17 cellular contexts compared by ENCODE assay signal in genomic region chr11:73034777-73035176, GRCh38.
A peak's percentile ranks its signal among the peaks of the same experiment; 100 is the strongest.
DNase-seq lines count a peak whose midpoint lies in the region; ATAC-seq and TF ChIP-seq lines count a peak whose summit lies in the region.
"Had no signal": no experiment of that assay in that cellular context is flagged by ENCODE, and none has a peak within 500 bp of the region (broad histone marks: within the 10 kb centered on the region; RNA-seq: fewer than 3 reads in every experiment).

No MANE protein-coding gene starts in this region.

- H3K23ac ChIP-seq in mesendoderm (ENCODE audit: low read length): no peak overlapping the region

- no peak overlapping the region for H3K18ac ChIP-seq in mesendoderm (ENCODE audit: low read length)

- intact Hi-C loops in activated T-helper 1 cell treated with anti-CD3 and anti-CD28 coated beads, Interleukin-12 subunit alpha, Interleukin-12 subunit beta, Interleukin-2, Interleukin-4 antibody, amounts not matched to agents 30 ng/mL and 10 ng/mL and 1 ng/mL, durations not matched to agents 14 hours and 24 hours and 36 hours (cut with micrococcal nuclease): loop anchor here (1.0 to 10.0 kb wide), 6 partner anchors 14 to 960 kb away; partner anchors contain the start of gene FCHSD2
- intact Hi-C loops in mucosa of descending colon (cut with DNase I, micrococcal nuclease): no loop called here

- H3K9me3 ChIP-seq in DND-41 (ENCODE audit: insufficient read depth, low read length, severe bottlenecking) (no peaks in the 10 kb centered on the region), mucosa of descending colon (no peaks in the 10 kb centered on the region)
- H3K9me3 ChIP-seq: gastroesophageal sphincter had no signal

- no peak for DNase-seq in T-helper 1 cell
- DNase-seq in DND-41: no peak
- DNase-seq in activated T-helper 1 cell treated with anti-CD3 and anti-CD28 coated beads, Interleukin-12 subunit alpha, Interleukin-12 subunit beta, Interleukin-2, Interleukin-4 antibody, amounts not matched to agents 30 ng/mL and 10 ng/mL and 1 ng/mL, durations not matched to agents 14 hours and 24 hours and 36 hours (ENCODE audit: low spot score): no peak
- no peak for DNase-seq in mucosa of descending colon
- DNase-seq in ecto neural progenitor cell (ENCODE audit: low spot score): no peak
- no peak for DNase-seq in mesendoderm
- DNase-seq in inferior parietal cortex (ENCODE audit: extremely low spot score): no peak
- DNase-seq: anterior cingulate cortex; NCI-H446; SIG-M5; stimulated activated CD4-positive, alpha-beta T cell treated with anti-CD3 and anti-CD28 coated beads, Interleukin-4, amount 100 ng/mL, for 1 hour; trophoblast cell had no signal

- no peaks in the 10 kb centered on the region for H3K27me3 ChIP-seq in DND-41 (ENCODE audit: insufficient read depth, low read length, poor library complexity)
- no peaks in the 10 kb centered on the region for H3K27me3 ChIP-seq in mesendoderm (ENCODE audit: insufficient read depth, low read length, poor library complexity)
- H3K27me3 ChIP-seq: gastroesophageal sphincter had no signal

- no peak overlapping the region for H2AK5ac ChIP-seq in mesendoderm (ENCODE audit: low read length)

- H3K4me2 ChIP-seq in DND-41 (ENCODE audit: insufficient read depth, low read length) (peak overlapping the region; percentile 52), mesendoderm (ENCODE audit: low read length) (no peak overlapping the region)

- no peak overlapping the region for H3K4ac ChIP-seq in mesendoderm (ENCODE audit: low read depth, low read length)

- H3K4me1 ChIP-seq in DND-41 (ENCODE audit: insufficient read depth, low read length): peaks cover 31% of the 10 kb centered on the region
- H3K4me1 ChIP-seq in mucosa of descending colon (ENCODE audit: low read depth): no peaks in the 10 kb centered on the region
- H3K4me1 ChIP-seq in mesendoderm (ENCODE audit: control insufficient read depth, low read depth, low read length): no peaks in the 10 kb centered on the region
- H3K4me1 ChIP-seq: gastroesophageal sphincter had no signal

- H3K4me3 Mint-ChIP-seq in T-helper 1 cell treated with Interleukin-12 subunit alpha and Interleukin-12 subunit beta and Interleukin-4 antibody, amounts not matched to agents 30 μg/mL and 1 μg/mL, for 36 hours: peak overlapping the region; percentile 50
- H3K4me3 Mint-ChIP-seq in activated T-helper 1 cell treated with anti-CD3 and anti-CD28 coated beads, Interleukin-12 subunit alpha, Interleukin-12 subunit beta, Interleukin-2, Interleukin-4 antibody, amounts not matched to agents 30 ng/mL and 10 ng/mL and 1 ng/mL, durations not matched to agents 14 hours and 24 hours and 36 hours: peak overlapping the region; percentile 45
- H3K4me3 Mint-ChIP-seq: mesothelial cell of epicardium had no signal

- H2BK5ac ChIP-seq in mesendoderm (ENCODE audit: low read length): no peak overlapping the region

- no peak overlapping the region for H2AFZ ChIP-seq in DND-41 (ENCODE audit: low read depth, low read length)

- no peak overlapping the region for H2BK120ac ChIP-seq in mesendoderm (ENCODE audit: low read depth, low read length)

- H3K9ac ChIP-seq in DND-41 (ENCODE audit: low read depth, low read length) (0 out of 2 replicates have a peak overlapping the region, but pooled peaks have one; percentile 11), mesendoderm (ENCODE audit: low read length) (no peak overlapping the region)

- H3K36me3 ChIP-seq in DND-41 (ENCODE audit: insufficient read depth, low read length) (no peaks in the 10 kb centered on the region; the same call in 1 of the 2 replicates), mucosa of descending colon (ENCODE audit: low read depth) (no peaks in the 10 kb centered on the region), mesendoderm (ENCODE audit: control insufficient read depth, insufficient read depth, low read length) (no peaks in the 10 kb centered on the region)
- H3K36me3 ChIP-seq: gastroesophageal sphincter had no signal

- H4K20me1 ChIP-seq in DND-41 (ENCODE audit: insufficient read depth, low read length): no peaks in the 10 kb centered on the region; the same call in 1 of the 2 replicates

- H3K79me1 ChIP-seq in mesendoderm (ENCODE audit: low read length): no peaks in the 10 kb centered on the region

- peaks cover 25% of the 10 kb centered on the region for H3K4me1 Mint-ChIP-seq in T-helper 1 cell treated with Interleukin-12 subunit alpha and Interleukin-12 subunit beta and Interleukin-4 antibody, amounts not matched to agents 30 μg/mL and 1 μg/mL, for 36 hours (ENCODE audit: low read depth)
- H3K4me1 Mint-ChIP-seq in activated T-helper 1 cell treated with anti-CD3 and anti-CD28 coated beads, Interleukin-12 subunit alpha, Interleukin-12 subunit beta, Interleukin-2, Interleukin-4 antibody, amounts not matched to agents 30 ng/mL and 10 ng/mL and 1 ng/mL, durations not matched to agents 14 hours and 24 hours and 36 hours (ENCODE audit: low read depth): peaks cover 21% of the 10 kb centered on the region
- H3K4me1 Mint-ChIP-seq: mesothelial cell of epicardium had no signal

- H4K5ac ChIP-seq in mesendoderm (ENCODE audit: low read length): no peak overlapping the region

- no peak for TF ChIP-seq CTCF in DND-41 (IDR thresholded peaks at IDR 0.05; ENCODE audit: borderline replicate concordance, extremely low read depth, low read length, poor library complexity, severe bottlenecking)
- TF ChIP-seq CTCF in mucosa of descending colon (IDR thresholded peaks at IDR 0.05): no peak

- H3K27ac Mint-ChIP-seq in T-helper 1 cell treated with Interleukin-12 subunit alpha and Interleukin-12 subunit beta and Interleukin-4 antibody, amounts not matched to agents 30 μg/mL and 1 μg/mL, for 36 hours: peak overlapping the region; percentile 80
- H3K27ac Mint-ChIP-seq in activated T-helper 1 cell treated with anti-CD3 and anti-CD28 coated beads, Interleukin-12 subunit alpha, Interleukin-12 subunit beta, Interleukin-2, Interleukin-4 antibody, amounts not matched to agents 30 ng/mL and 10 ng/mL and 1 ng/mL, durations not matched to agents 14 hours and 24 hours and 36 hours: peak overlapping the region; percentile 83

- H3K4me3 ChIP-seq in DND-41 (ENCODE audit: low read depth in 1 of 2, low read length in 2 of 2): no peak overlapping the region
- no peak overlapping the region for H3K4me3 ChIP-seq in mucosa of descending colon
- no peak overlapping the region for H3K4me3 ChIP-seq in mesendoderm (ENCODE audit: low read length)
- H3K4me3 ChIP-seq: gastroesophageal sphincter had no signal

- no peak overlapping the region for H4K8ac ChIP-seq in mesendoderm (ENCODE audit: low read depth, low read length)

- H2BK15ac ChIP-seq in mesendoderm (replicated peaks; ENCODE audit: low read depth): no peak overlapping the region

- H3K36me3 Mint-ChIP-seq in T-helper 1 cell treated with Interleukin-12 subunit alpha and Interleukin-12 subunit beta and Interleukin-4 antibody, amounts not matched to agents 30 μg/mL and 1 μg/mL, for 36 hours (ENCODE audit: low read depth): peaks cover 24% of the 10 kb centered on the region
- peaks cover 16% of the 10 kb centered on the region for H3K36me3 Mint-ChIP-seq in activated T-helper 1 cell treated with anti-CD3 and anti-CD28 coated beads, Interleukin-12 subunit alpha, Interleukin-12 subunit beta, Interleukin-2, Interleukin-4 antibody, amounts not matched to agents 30 ng/mL and 10 ng/mL and 1 ng/mL, durations not matched to agents 14 hours and 24 hours and 36 hours (ENCODE audit: low read depth)

- ATAC-seq in DND-41 (ENCODE audit: insufficient read depth, low read depth) (peak; percentile 36), mucosa of descending colon (peak; percentile 73)
- ATAC-seq: gastroesophageal sphincter, sciatic nerve had no signal

- H3K27ac ChIP-seq in DND-41 (ENCODE audit: low read length): peak overlapping the region; percentile 52
- H3K27ac ChIP-seq in mesendoderm (ENCODE audit: low read depth, low read length): no peak overlapping the region
- H3K27ac ChIP-seq: epithelial cell of prostate, gastroesophageal sphincter had no signal

- WGBS in mesendoderm (ENCODE audit: extremely low coverage, insufficient coverage, low lambda C conversion rate): no CpG with 5 or more reads among the region's 1 CpG

- peaks cover 8% of the 10 kb centered on the region for H3K9me3 Mint-ChIP-seq in T-helper 1 cell treated with Interleukin-12 subunit alpha and Interleukin-12 subunit beta and Interleukin-4 antibody, amounts not matched to agents 30 μg/mL and 1 μg/mL, for 36 hours
- H3K9me3 Mint-ChIP-seq in activated T-helper 1 cell treated with anti-CD3 and anti-CD28 coated beads, Interleukin-12 subunit alpha, Interleukin-12 subunit beta, Interleukin-2, Interleukin-4 antibody, amounts not matched to agents 30 ng/mL and 10 ng/mL and 1 ng/mL, durations not matched to agents 14 hours and 24 hours and 36 hours: peaks cover 4% of the 10 kb centered on the region

- H3K27me3 Mint-ChIP-seq in T-helper 1 cell treated with Interleukin-12 subunit alpha and Interleukin-12 subunit beta and Interleukin-4 antibody, amounts not matched to agents 30 μg/mL and 1 μg/mL, for 36 hours (ENCODE audit: low read depth): no peaks in the 10 kb centered on the region
- no peaks in the 10 kb centered on the region for H3K27me3 Mint-ChIP-seq in activated T-helper 1 cell treated with anti-CD3 and anti-CD28 coated beads, Interleukin-12 subunit alpha, Interleukin-12 subunit beta, Interleukin-2, Interleukin-4 antibody, amounts not matched to agents 30 ng/mL and 10 ng/mL and 1 ng/mL, durations not matched to agents 14 hours and 24 hours and 36 hours (ENCODE audit: insufficient read depth)

- H3K79me2 ChIP-seq in DND-41 (ENCODE audit: insufficient read depth, low read length) (0 out of 2 replicates have a peak, but pooled peaks cover 6% of the 10 kb centered on the region), mesendoderm (ENCODE audit: control insufficient read depth, insufficient read depth, low read length) (no peaks in the 10 kb centered on the region)

- H3K56ac ChIP-seq in mesendoderm (ENCODE audit: low read length): no peak overlapping the region
